21 cellular contexts compared by ENCODE assay signal in genomic region chr17:30316736-30317135, GRCh38. TPM values are rescaled to one million over a fixed set of nuclear protein-coding genes. Genes with fewer than 3 reads are reported as not detected.
A peak's percentile ranks its signal among the peaks of the same experiment; 100 is the strongest.
DNase-seq lines count a peak whose midpoint lies in the region; ATAC-seq and TF ChIP-seq lines count a peak whose summit lies in the region.
"Had no signal": no experiment of that assay in that cellular context is flagged by ENCODE, and none has a peak within 500 bp of the region (broad histone marks: within the 10 kb centered on the region; RNA-seq: fewer than 3 reads in every experiment).

No MANE protein-coding gene starts in this region.

- no peak overlapping the region for H4K5ac ChIP-seq in mesendoderm (ENCODE audit: low read length)

- no peak overlapping the region for H2BK15ac ChIP-seq in mesendoderm (replicated peaks; ENCODE audit: low read depth)

- no peak overlapping the region for H3K23ac ChIP-seq in mesendoderm (ENCODE audit: low read length)

- no peak overlapping the region for H2BK5ac ChIP-seq in mesendoderm (ENCODE audit: low read length)

- no peak overlapping the region for H4K8ac ChIP-seq in mesendoderm (ENCODE audit: low read depth, low read length)

- H3K4ac ChIP-seq in mesendoderm (ENCODE audit: low read depth, low read length) = no peak overlapping the region

- no peaks in the 10 kb centered on the region for H3K36me3 ChIP-seq in mucosa of descending colon (ENCODE audit: low read depth)
- H3K36me3 ChIP-seq in mesendoderm (ENCODE audit: control insufficient read depth, insufficient read depth, low read length) = no peaks in the 10 kb centered on the region

- H3K4me3 ChIP-seq in mucosa of descending colon (no peak overlapping the region), mesendoderm (ENCODE audit: low read length) (no peak overlapping the region)

- no peak overlapping the region for H3K27ac ChIP-seq in mesendoderm (ENCODE audit: low read depth, low read length)

- peak; percentile 16 for DNase-seq in DMS53 (lab: John Stamatoyannopoulos, UW)
- no peak for DNase-seq in DMS53 treated with DMSO at 0.1 percent for 48 hours (lab: John Stamatoyannopoulos, UW; ENCODE audit: unreplicated experiment)
- DNase-seq in NCI-H526 (lab: John Stamatoyannopoulos, UW) = peak; percentile 92
- DNase-seq in SIG-M5 (lab: John Stamatoyannopoulos, UW) = peak; percentile 44
- DNase-seq in mucosa of descending colon = peak in 1 of 3 donors; percentile 42
- no peak for DNase-seq in effector CD8-positive, alpha-beta T cell (lab: John Stamatoyannopoulos, UW)
- no peak for DNase-seq in mesendoderm
- DNase-seq: 8988T; CD8-positive, alpha-beta T cell; H9; NCI-H1092; NCI-H146; NCI-H2081; NCI-H2227 treated with DMSO at 0.1 percent for 48 hours; NCI-H524; NK-92 treated with Interleukin-12 subunit alpha and Interleukin-12 subunit beta, amount 100 ng/mL, for 24 hours; Right ventricle myocardium superior; T-helper 2 cell had no signal

- intact Hi-C loops in mucosa of descending colon (cut with DNase I, micrococcal nuclease) = no loop called here

- WGBS in mesendoderm (ENCODE audit: extremely low coverage, insufficient coverage, low lambda C conversion rate) = no CpG with 5 or more reads among the region's 1 CpG

- H3K4me1 ChIP-seq in mucosa of descending colon (ENCODE audit: low read depth) (peaks cover 22% of the 10 kb centered on the region), mesendoderm (ENCODE audit: control insufficient read depth, low read depth, low read length) (no peaks in the 10 kb centered on the region)

- H3K79me1 ChIP-seq in mesendoderm (ENCODE audit: low read length) = no peaks in the 10 kb centered on the region

- TF ChIP-seq CTCF in mucosa of descending colon (IDR thresholded peaks at IDR 0.05) = no peak

- peak; percentile 84 for ATAC-seq in mucosa of descending colon
- no peak for ATAC-seq in GM21529 (IDR thresholded peaks at IDR 0.05; ENCODE audit: unreplicated experiment)
- ATAC-seq: CD8-positive, alpha-beta T cell; SK-N-SH treated with all-trans-retinoic acid at 6 μM for 48 hours had no signal

- no peak overlapping the region for H2AK5ac ChIP-seq in mesendoderm (ENCODE audit: low read length)

- H3K9ac ChIP-seq in mesendoderm (ENCODE audit: low read length) = no peak overlapping the region

- H3K79me2 ChIP-seq in mesendoderm (ENCODE audit: control insufficient read depth, insufficient read depth, low read length) = no peaks in the 10 kb centered on the region

- H3K56ac ChIP-seq in mesendoderm (ENCODE audit: low read length) = no peak overlapping the region

- H2BK120ac ChIP-seq in mesendoderm (ENCODE audit: low read depth, low read length) = no peak overlapping the region

- H3K27me3 ChIP-seq in mesendoderm (ENCODE audit: insufficient read depth, low read length, poor library complexity) = no peaks in the 10 kb centered on the region

- no peak overlapping the region for H3K18ac ChIP-seq in mesendoderm (ENCODE audit: low read length)

- no peaks in the 10 kb centered on the region for H3K9me3 ChIP-seq in mucosa of descending colon

- no peak overlapping the region for H3K4me2 ChIP-seq in mesendoderm (ENCODE audit: low read length)

RNA-seq across cellular contexts. Expression of gene TMIGD1, which starts 17.1 kb away (rescaled TPM):
- 100 to 1,000 TPM; 102 to 288 (median 119) TPM for total RNA-seq in mucosa of descending colon
- polyA plus RNA-seq in mesendoderm (2013, experiment 1 of 2) = not detected
- polyA plus RNA-seq in mesendoderm (2013, experiment 2 of 2) = not detected
- total RNA-seq: CD8-positive, alpha-beta T cell; H9; Right ventricle myocardium superior had no signal
- polyA plus RNA-seq: BJ had no signal

RNA-seq across cellular contexts. Expression of gene BLMH, which starts 25.0 kb away (rescaled TPM):
- 10 to 100 TPM; 18.1 to 31.9 (median 22.0) TPM for total RNA-seq in mucosa of descending colon
- polyA plus RNA-seq in mesendoderm (2013, experiment 1 of 2) = 55.5 TPM
- 54.7 TPM for polyA plus RNA-seq in mesendoderm (2013, experiment 2 of 2)

Comparison
In these comparisons a context has a peak if more than half of its experiments do, and no peak if none do; other contexts are left out.
1. DNase-seq: peak in DMS53 (single experiment), NCI-H526 (2 of 2) and SIG-M5 (single experiment); none in DMS53 treated with DMSO at 0.1 percent for 48 hours (single experiment), effector CD8-positive, alpha-beta T cell (single experiment) and mesendoderm (single experiment).